In the genomic region with DNA sequence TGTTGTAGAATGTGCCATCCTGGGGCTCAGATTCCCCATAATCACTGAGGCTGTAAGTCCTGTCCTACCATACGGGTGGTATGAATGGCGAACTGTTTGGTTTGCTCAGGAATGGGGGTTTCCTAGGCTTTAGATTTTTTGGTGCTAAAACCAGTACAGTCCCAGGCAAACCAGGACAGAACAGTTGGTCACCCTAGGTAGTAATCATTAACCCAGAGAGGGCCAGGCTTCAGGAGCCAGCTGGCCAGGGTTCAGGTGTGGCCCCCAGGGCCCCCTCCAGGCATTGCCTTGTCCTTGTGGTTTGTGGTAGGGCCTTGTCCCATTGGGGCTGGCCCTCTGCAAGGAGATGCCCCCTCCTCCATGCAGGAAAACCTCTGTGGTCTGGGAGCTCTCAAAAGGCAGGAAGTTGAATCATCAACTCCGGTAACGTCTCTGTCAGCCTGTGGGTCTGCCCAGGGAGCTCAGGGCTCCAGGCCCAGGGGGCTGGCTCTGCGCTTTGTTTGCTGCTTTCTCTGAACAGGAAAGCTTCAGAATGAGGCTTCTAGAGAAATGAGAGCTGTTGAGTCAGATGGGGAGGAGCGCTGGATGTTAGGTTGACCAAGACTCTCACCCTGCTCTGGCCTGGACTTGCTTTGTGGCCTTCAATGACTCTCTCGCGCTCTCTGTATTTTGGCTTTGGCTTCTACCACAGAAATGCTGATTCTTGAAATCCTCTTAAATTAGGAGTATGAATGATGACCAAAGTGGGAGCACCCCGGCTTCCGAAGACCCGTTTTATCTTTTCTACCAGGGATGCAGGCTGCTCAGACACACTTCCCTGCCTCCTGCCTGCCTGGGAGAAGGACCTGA, we compare ENCODE assay signal across 1 cellular context.
TF ChIP-seq lines count a peak whose summit lies in the region.

No MANE protein-coding gene starts in this region.

TF ChIP-seq in HepG2, 621 proteins besides CTCF, POLR2A, EP300 and RAD21 (continued from another document and continues in another):
- TF ChIP-seq, protein P1, sequence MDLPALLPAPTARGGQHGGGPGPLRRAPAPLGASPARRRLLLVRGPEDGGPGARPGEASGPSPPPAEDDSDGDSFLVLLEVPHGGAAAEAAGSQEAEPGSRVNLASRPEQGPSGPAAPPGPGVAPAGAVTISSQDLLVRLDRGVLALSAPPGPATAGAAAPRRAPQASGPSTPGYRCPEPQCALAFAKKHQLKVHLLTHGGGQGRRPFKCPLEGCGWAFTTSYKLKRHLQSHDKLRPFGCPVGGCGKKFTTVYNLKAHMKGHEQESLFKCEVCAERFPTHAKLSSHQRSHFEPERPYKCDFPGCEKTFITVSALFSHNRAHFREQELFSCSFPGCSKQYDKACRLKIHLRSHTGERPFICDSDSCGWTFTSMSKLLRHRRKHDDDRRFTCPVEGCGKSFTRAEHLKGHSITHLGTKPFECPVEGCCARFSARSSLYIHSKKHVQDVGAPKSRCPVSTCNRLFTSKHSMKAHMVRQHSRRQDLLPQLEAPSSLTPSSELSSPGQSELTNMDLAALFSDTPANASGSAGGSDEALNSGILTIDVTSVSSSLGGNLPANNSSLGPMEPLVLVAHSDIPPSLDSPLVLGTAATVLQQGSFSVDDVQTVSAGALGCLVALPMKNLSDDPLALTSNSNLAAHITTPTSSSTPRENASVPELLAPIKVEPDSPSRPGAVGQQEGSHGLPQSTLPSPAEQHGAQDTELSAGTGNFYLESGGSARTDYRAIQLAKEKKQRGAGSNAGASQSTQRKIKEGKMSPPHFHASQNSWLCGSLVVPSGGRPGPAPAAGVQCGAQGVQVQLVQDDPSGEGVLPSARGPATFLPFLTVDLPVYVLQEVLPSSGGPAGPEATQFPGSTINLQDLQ (CRISPR knock-in tag; IDR thresholded peaks at IDR 0.05), result 0 out of 2 replicates have a peak, but pooled peaks have one; percentile 82
- no peak for TF ChIP-seq ZNF816 (CRISPR knock-in tag; IDR thresholded peaks at IDR 0.05; ENCODE audit: borderline replicate concordance)
- TF ChIP-seq ZNF354B (CRISPR knock-in tag; IDR thresholded peaks at IDR 0.05), result no peak
- TF ChIP-seq AKAP8 (CRISPR knock-in tag; IDR thresholded peaks at IDR 0.05), result no peak
- no peak for TF ChIP-seq SP1 (IDR thresholded peaks at IDR 0.05)
- no peak for TF ChIP-seq SP1 (CRISPR knock-in tag; IDR thresholded peaks at IDR 0.05)
- TF ChIP-seq CBFB (CRISPR knock-in tag; IDR thresholded peaks at IDR 0.05), result peak; percentile 95
- TF ChIP-seq ZNF264 (CRISPR knock-in tag; IDR thresholded peaks at IDR 0.05), result no peak
- no peak for TF ChIP-seq ZFP36L2 (CRISPR knock-in tag; IDR thresholded peaks at IDR 0.05)
- no peak for TF ChIP-seq ZNF713 (CRISPR knock-in tag; IDR thresholded peaks at IDR 0.05)
- TF ChIP-seq, protein P2, sequence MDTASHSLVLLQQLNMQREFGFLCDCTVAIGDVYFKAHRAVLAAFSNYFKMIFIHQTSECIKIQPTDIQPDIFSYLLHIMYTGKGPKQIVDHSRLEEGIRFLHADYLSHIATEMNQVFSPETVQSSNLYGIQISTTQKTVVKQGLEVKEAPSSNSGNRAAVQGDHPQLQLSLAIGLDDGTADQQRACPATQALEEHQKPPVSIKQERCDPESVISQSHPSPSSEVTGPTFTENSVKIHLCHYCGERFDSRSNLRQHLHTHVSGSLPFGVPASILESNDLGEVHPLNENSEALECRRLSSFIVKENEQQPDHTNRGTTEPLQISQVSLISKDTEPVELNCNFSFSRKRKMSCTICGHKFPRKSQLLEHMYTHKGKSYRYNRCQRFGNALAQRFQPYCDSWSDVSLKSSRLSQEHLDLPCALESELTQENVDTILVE (CRISPR knock-in tag; IDR thresholded peaks at IDR 0.05), result peak; percentile 67
- no peak for TF ChIP-seq XBP1 (CRISPR knock-in tag; IDR thresholded peaks at IDR 0.05)
- no peak for TF ChIP-seq MED8 (CRISPR knock-in tag; IDR thresholded peaks at IDR 0.05; ENCODE audit: insufficient replicate concordance)
- TF ChIP-seq GFI1 (CRISPR knock-in tag; IDR thresholded peaks at IDR 0.05; ENCODE audit: borderline replicate concordance), result peak; percentile 72; the same call in 1 of the 2 replicates
- TF ChIP-seq RCOR2 (CRISPR knock-in tag; IDR thresholded peaks at IDR 0.05), result peak; percentile 67
- no peak for TF ChIP-seq MXI1 (IDR thresholded peaks at IDR 0.05; ENCODE audit: borderline replicate concordance, low read depth, low read length)
- no peak for TF ChIP-seq RBM39 (IDR thresholded peaks at IDR 0.05; ENCODE audit: low read depth, low read length, poor library complexity, severe bottlenecking)
- TF ChIP-seq ATF1 (CRISPR knock-in tag; IDR thresholded peaks at IDR 0.05), result no peak
- TF ChIP-seq, protein P3, sequence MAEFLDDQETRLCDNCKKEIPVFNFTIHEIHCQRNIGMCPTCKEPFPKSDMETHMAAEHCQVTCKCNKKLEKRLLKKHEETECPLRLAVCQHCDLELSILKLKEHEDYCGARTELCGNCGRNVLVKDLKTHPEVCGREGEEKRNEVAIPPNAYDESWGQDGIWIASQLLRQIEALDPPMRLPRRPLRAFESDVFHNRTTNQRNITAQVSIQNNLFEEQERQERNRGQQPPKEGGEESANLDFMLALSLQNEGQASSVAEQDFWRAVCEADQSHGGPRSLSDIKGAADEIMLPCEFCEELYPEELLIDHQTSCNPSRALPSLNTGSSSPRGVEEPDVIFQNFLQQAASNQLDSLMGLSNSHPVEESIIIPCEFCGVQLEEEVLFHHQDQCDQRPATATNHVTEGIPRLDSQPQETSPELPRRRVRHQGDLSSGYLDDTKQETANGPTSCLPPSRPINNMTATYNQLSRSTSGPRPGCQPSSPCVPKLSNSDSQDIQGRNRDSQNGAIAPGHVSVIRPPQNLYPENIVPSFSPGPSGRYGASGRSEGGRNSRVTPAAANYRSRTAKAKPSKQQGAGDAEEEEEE (CRISPR knock-in tag; IDR thresholded peaks at IDR 0.05; ENCODE audit: borderline replicate concordance), result no peak
- TF ChIP-seq, protein P4, sequence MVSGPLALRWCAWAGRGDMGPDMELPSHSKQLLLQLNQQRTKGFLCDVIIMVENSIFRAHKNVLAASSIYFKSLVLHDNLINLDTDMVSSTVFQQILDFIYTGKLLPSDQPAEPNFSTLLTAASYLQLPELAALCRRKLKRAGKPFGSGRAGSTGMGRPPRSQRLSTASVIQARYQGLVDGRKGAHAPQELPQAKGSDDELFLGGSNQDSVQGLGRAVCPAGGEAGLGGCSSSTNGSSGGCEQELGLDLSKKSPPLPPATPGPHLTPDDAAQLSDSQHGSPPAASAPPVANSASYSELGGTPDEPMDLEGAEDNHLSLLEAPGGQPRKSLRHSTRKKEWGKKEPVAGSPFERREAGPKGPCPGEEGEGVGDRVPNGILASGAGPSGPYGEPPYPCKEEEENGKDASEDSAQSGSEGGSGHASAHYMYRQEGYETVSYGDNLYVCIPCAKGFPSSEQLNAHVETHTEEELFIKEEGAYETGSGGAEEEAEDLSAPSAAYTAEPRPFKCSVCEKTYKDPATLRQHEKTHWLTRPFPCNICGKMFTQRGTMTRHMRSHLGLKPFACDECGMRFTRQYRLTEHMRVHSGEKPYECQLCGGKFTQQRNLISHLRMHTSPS (CRISPR knock-in tag; IDR thresholded peaks at IDR 0.05; ENCODE audit: low read depth), result peak; percentile 66
- peak; percentile 75; the same call in 1 of the 2 replicates for TF ChIP-seq ZNF749 (CRISPR knock-in tag; IDR thresholded peaks at IDR 0.05; ENCODE audit: borderline replicate concordance)
- TF ChIP-seq, protein P5, sequence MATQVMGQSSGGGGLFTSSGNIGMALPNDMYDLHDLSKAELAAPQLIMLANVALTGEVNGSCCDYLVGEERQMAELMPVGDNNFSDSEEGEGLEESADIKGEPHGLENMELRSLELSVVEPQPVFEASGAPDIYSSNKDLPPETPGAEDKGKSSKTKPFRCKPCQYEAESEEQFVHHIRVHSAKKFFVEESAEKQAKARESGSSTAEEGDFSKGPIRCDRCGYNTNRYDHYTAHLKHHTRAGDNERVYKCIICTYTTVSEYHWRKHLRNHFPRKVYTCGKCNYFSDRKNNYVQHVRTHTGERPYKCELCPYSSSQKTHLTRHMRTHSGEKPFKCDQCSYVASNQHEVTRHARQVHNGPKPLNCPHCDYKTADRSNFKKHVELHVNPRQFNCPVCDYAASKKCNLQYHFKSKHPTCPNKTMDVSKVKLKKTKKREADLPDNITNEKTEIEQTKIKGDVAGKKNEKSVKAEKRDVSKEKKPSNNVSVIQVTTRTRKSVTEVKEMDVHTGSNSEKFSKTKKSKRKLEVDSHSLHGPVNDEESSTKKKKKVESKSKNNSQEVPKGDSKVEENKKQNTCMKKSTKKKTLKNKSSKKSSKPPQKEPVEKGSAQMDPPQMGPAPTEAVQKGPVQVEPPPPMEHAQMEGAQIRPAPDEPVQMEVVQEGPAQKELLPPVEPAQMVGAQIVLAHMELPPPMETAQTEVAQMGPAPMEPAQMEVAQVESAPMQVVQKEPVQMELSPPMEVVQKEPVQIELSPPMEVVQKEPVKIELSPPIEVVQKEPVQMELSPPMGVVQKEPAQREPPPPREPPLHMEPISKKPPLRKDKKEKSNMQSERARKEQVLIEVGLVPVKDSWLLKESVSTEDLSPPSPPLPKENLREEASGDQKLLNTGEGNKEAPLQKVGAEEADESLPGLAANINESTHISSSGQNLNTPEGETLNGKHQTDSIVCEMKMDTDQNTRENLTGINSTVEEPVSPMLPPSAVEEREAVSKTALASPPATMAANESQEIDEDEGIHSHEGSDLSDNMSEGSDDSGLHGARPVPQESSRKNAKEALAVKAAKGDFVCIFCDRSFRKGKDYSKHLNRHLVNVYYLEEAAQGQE (IDR thresholded peaks at IDR 0.05; ENCODE audit: borderline replicate concordance in 1 of 2, low read depth in 1 of 2, low read length in 2 of 2), result 0 out of 4 replicates have a peak, but pooled peaks of 1 of the 2 experiments have one; percentile 31
- TF ChIP-seq FIP1L1 (IDR thresholded peaks at IDR 0.05; ENCODE audit: borderline replicate concordance, insufficient read depth, low read depth, low read length), result no peak
- no peak for TF ChIP-seq AGO2 (optimal IDR thresholded peaks at IDR 0.05; ENCODE audit: low read depth, low read length)
- TF ChIP-seq HOXD1 (CRISPR knock-in tag; IDR thresholded peaks at IDR 0.05), result no peak; the same call in 1 of the 2 replicates
- TF ChIP-seq JUND (CRISPR knock-in tag; IDR thresholded peaks at IDR 0.05), result 0 out of 2 replicates have a peak, but pooled peaks have one; percentile 31
- TF ChIP-seq ZSCAN12 (CRISPR knock-in tag; IDR thresholded peaks at IDR 0.05), result no peak
- TF ChIP-seq ZNF709 (CRISPR knock-in tag; IDR thresholded peaks at IDR 0.05), result no peak
- TF ChIP-seq, protein P6, sequence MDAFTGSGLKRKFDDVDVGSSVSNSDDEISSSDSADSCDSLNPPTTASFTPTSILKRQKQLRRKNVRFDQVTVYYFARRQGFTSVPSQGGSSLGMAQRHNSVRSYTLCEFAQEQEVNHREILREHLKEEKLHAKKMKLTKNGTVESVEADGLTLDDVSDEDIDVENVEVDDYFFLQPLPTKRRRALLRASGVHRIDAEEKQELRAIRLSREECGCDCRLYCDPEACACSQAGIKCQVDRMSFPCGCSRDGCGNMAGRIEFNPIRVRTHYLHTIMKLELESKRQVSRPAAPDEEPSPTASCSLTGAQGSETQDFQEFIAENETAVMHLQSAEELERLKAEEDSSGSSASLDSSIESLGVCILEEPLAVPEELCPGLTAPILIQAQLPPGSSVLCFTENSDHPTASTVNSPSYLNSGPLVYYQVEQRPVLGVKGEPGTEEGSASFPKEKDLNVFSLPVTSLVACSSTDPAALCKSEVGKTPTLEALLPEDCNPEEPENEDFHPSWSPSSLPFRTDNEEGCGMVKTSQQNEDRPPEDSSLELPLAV (CRISPR knock-in tag; conservative IDR thresholded peaks at IDR 0.05; ENCODE audit: low read depth), result no peak
- TF ChIP-seq, protein P7, sequence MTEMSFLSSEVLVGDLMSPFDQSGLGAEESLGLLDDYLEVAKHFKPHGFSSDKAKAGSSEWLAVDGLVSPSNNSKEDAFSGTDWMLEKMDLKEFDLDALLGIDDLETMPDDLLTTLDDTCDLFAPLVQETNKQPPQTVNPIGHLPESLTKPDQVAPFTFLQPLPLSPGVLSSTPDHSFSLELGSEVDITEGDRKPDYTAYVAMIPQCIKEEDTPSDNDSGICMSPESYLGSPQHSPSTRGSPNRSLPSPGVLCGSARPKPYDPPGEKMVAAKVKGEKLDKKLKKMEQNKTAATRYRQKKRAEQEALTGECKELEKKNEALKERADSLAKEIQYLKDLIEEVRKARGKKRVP (CRISPR knock-in tag; IDR thresholded peaks at IDR 0.05), result no peak
- TF ChIP-seq, protein P8, sequence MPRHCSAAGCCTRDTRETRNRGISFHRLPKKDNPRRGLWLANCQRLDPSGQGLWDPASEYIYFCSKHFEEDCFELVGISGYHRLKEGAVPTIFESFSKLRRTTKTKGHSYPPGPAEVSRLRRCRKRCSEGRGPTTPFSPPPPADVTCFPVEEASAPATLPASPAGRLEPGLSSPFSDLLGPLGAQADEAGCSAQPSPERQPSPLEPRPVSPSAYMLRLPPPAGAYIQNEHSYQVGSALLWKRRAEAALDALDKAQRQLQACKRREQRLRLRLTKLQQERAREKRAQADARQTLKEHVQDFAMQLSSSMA (CRISPR knock-in tag; IDR thresholded peaks at IDR 0.05), result peak; percentile 8; the same call in 1 of the 2 replicates
- TF ChIP-seq, protein P9, sequence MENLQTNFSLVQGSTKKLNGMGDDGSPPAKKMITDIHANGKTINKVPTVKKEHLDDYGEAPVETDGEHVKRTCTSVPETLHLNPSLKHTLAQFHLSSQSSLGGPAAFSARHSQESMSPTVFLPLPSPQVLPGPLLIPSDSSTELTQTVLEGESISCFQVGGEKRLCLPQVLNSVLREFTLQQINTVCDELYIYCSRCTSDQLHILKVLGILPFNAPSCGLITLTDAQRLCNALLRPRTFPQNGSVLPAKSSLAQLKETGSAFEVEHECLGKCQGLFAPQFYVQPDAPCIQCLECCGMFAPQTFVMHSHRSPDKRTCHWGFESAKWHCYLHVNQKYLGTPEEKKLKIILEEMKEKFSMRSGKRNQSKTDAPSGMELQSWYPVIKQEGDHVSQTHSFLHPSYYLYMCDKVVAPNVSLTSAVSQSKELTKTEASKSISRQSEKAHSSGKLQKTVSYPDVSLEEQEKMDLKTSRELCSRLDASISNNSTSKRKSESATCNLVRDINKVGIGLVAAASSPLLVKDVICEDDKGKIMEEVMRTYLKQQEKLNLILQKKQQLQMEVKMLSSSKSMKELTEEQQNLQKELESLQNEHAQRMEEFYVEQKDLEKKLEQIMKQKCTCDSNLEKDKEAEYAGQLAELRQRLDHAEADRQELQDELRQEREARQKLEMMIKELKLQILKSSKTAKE (CRISPR knock-in tag; IDR thresholded peaks at IDR 0.05; ENCODE audit: borderline replicate concordance), result no peak
